In the genomic region with DNA sequence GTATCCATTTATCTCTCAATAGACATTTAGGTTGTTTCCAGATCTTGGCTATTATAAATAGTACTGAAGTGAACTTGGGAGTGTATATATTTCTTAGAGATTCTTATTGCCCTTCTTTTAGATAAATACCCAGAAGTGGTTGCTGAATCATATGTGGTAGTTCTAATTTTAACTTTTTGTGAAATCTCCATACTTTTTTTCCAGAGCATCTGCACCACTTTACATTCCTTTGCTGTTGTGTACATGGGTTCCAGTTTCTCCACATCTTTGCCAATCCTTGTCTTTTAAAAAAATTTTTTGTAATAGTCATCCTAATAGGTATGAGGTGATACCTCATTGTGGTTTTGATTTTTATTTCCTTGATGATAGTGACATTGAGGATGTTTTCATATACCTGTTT, we compare ENCODE assay signal across 1 cellular context.
TF ChIP-seq lines count a peak whose summit lies in the region.

No MANE protein-coding gene starts in this region.

TF ChIP-seq in IMR-90, 13 proteins besides CTCF, POLR2A, EP300 and RAD21:
- no peak for TF ChIP-seq NFE2L2 (IDR thresholded peaks at IDR 0.05; ENCODE audit: low read depth, low read length)
- peak; percentile 73 for TF ChIP-seq CEBPB (IDR thresholded peaks at IDR 0.05; ENCODE audit: low read depth, low read length)
TF ChIP-seq in IMR-90: peak in this region for 1.
